In genomic region chr2:20179755-20180594, GRCh38 we compare ENCODE assay signal across 1 cellular context.
TF ChIP-seq lines count a peak whose summit lies in the region.

No MANE protein-coding gene starts in this region.

TF ChIP-seq in HepG2, 621 proteins besides CTCF, POLR2A, EP300 and RAD21 (continued from another document and continues in another):
- TF ChIP-seq NFAT5 (CRISPR knock-in tag; IDR thresholded peaks at IDR 0.05) = no peak; the same call in 1 of the 2 replicates
- peak; percentile 69; the same call in 1 of the 2 replicates for TF ChIP-seq ZNF792 (CRISPR knock-in tag; IDR thresholded peaks at IDR 0.05)
- no peak for TF ChIP-seq PLSCR1 (CRISPR knock-in tag; IDR thresholded peaks at IDR 0.05; ENCODE audit: borderline replicate concordance)
- TF ChIP-seq ZNF383 (CRISPR knock-in tag; IDR thresholded peaks at IDR 0.05; ENCODE audit: borderline replicate concordance) = no peak
- TF ChIP-seq KLF13 (CRISPR knock-in tag; IDR thresholded peaks at IDR 0.05) = no peak
- no peak for TF ChIP-seq CENPBD1 (CRISPR knock-in tag; IDR thresholded peaks at IDR 0.05; ENCODE audit: borderline replicate concordance, low read depth)
- no peak for TF ChIP-seq CENPT (CRISPR knock-in tag; IDR thresholded peaks at IDR 0.05; ENCODE audit: low read depth)
- no peak for TF ChIP-seq ZBTB8A (CRISPR knock-in tag; IDR thresholded peaks at IDR 0.05; ENCODE audit: borderline replicate concordance, low read depth)
- TF ChIP-seq TOE1 (CRISPR knock-in tag; IDR thresholded peaks at IDR 0.05) = no peak
- no peak for TF ChIP-seq NAIF1 (CRISPR knock-in tag; IDR thresholded peaks at IDR 0.05; ENCODE audit: borderline replicate concordance)
- TF ChIP-seq MIER3 (CRISPR knock-in tag; IDR thresholded peaks at IDR 0.05; ENCODE audit: borderline replicate concordance) = 0 out of 2 replicates have a peak, but pooled peaks have one; percentile 21
- no peak; the same call in 1 of the 2 replicates for TF ChIP-seq ZNF761 (CRISPR knock-in tag; conservative IDR thresholded peaks at IDR 0.05)
- TF ChIP-seq DZIP1 (CRISPR knock-in tag; IDR thresholded peaks at IDR 0.05) = peak; percentile 63; the same call in 1 of the 2 replicates
- TF ChIP-seq, protein P1, sequence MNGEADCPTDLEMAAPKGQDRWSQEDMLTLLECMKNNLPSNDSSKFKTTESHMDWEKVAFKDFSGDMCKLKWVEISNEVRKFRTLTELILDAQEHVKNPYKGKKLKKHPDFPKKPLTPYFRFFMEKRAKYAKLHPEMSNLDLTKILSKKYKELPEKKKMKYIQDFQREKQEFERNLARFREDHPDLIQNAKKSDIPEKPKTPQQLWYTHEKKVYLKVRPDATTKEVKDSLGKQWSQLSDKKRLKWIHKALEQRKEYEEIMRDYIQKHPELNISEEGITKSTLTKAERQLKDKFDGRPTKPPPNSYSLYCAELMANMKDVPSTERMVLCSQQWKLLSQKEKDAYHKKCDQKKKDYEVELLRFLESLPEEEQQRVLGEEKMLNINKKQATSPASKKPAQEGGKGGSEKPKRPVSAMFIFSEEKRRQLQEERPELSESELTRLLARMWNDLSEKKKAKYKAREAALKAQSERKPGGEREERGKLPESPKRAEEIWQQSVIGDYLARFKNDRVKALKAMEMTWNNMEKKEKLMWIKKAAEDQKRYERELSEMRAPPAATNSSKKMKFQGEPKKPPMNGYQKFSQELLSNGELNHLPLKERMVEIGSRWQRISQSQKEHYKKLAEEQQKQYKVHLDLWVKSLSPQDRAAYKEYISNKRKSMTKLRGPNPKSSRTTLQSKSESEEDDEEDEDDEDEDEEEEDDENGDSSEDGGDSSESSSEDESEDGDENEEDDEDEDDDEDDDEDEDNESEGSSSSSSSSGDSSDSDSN (CRISPR knock-in tag; IDR thresholded peaks at IDR 0.05) = peak; percentile 67; the same call in 1 of the 2 replicates
- TF ChIP-seq, protein P2, sequence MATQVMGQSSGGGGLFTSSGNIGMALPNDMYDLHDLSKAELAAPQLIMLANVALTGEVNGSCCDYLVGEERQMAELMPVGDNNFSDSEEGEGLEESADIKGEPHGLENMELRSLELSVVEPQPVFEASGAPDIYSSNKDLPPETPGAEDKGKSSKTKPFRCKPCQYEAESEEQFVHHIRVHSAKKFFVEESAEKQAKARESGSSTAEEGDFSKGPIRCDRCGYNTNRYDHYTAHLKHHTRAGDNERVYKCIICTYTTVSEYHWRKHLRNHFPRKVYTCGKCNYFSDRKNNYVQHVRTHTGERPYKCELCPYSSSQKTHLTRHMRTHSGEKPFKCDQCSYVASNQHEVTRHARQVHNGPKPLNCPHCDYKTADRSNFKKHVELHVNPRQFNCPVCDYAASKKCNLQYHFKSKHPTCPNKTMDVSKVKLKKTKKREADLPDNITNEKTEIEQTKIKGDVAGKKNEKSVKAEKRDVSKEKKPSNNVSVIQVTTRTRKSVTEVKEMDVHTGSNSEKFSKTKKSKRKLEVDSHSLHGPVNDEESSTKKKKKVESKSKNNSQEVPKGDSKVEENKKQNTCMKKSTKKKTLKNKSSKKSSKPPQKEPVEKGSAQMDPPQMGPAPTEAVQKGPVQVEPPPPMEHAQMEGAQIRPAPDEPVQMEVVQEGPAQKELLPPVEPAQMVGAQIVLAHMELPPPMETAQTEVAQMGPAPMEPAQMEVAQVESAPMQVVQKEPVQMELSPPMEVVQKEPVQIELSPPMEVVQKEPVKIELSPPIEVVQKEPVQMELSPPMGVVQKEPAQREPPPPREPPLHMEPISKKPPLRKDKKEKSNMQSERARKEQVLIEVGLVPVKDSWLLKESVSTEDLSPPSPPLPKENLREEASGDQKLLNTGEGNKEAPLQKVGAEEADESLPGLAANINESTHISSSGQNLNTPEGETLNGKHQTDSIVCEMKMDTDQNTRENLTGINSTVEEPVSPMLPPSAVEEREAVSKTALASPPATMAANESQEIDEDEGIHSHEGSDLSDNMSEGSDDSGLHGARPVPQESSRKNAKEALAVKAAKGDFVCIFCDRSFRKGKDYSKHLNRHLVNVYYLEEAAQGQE (IDR thresholded peaks at IDR 0.05; ENCODE audit: borderline replicate concordance in 1 of 2, low read depth in 1 of 2, low read length in 2 of 2) = no peak
- TF ChIP-seq, protein P3, sequence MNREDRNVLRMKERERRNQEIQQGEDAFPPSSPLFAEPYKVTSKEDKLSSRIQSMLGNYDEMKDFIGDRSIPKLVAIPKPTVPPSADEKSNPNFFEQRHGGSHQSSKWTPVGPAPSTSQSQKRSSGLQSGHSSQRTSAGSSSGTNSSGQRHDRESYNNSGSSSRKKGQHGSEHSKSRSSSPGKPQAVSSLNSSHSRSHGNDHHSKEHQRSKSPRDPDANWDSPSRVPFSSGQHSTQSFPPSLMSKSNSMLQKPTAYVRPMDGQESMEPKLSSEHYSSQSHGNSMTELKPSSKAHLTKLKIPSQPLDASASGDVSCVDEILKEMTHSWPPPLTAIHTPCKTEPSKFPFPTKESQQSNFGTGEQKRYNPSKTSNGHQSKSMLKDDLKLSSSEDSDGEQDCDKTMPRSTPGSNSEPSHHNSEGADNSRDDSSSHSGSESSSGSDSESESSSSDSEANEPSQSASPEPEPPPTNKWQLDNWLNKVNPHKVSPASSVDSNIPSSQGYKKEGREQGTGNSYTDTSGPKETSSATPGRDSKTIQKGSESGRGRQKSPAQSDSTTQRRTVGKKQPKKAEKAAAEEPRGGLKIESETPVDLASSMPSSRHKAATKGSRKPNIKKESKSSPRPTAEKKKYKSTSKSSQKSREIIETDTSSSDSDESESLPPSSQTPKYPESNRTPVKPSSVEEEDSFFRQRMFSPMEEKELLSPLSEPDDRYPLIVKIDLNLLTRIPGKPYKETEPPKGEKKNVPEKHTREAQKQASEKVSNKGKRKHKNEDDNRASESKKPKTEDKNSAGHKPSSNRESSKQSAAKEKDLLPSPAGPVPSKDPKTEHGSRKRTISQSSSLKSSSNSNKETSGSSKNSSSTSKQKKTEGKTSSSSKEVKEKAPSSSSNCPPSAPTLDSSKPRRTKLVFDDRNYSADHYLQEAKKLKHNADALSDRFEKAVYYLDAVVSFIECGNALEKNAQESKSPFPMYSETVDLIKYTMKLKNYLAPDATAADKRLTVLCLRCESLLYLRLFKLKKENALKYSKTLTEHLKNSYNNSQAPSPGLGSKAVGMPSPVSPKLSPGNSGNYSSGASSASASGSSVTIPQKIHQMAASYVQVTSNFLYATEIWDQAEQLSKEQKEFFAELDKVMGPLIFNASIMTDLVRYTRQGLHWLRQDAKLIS (CRISPR knock-in tag; IDR thresholded peaks at IDR 0.05) = no peak
- peak; percentile 91 for TF ChIP-seq HNF1B (CRISPR knock-in tag; IDR thresholded peaks at IDR 0.05)
- TF ChIP-seq ZSCAN20 (CRISPR knock-in tag; IDR thresholded peaks at IDR 0.05; ENCODE audit: borderline replicate concordance) = no peak
- no peak; the same call in 1 of the 2 replicates for TF ChIP-seq RXRA (CRISPR knock-in tag; IDR thresholded peaks at IDR 0.05)
- TF ChIP-seq THAP11 (CRISPR knock-in tag; IDR thresholded peaks at IDR 0.05) = no peak
- no peak for TF ChIP-seq NFE2L1 (CRISPR knock-in tag; IDR thresholded peaks at IDR 0.05; ENCODE audit: borderline replicate concordance)
- no peak for TF ChIP-seq ZNF737 (CRISPR knock-in tag; IDR thresholded peaks at IDR 0.05; ENCODE audit: borderline replicate concordance)
- no peak for TF ChIP-seq RBM22 (optimal IDR thresholded peaks at IDR 0.05; ENCODE audit: low read length)
- TF ChIP-seq, protein P4, sequence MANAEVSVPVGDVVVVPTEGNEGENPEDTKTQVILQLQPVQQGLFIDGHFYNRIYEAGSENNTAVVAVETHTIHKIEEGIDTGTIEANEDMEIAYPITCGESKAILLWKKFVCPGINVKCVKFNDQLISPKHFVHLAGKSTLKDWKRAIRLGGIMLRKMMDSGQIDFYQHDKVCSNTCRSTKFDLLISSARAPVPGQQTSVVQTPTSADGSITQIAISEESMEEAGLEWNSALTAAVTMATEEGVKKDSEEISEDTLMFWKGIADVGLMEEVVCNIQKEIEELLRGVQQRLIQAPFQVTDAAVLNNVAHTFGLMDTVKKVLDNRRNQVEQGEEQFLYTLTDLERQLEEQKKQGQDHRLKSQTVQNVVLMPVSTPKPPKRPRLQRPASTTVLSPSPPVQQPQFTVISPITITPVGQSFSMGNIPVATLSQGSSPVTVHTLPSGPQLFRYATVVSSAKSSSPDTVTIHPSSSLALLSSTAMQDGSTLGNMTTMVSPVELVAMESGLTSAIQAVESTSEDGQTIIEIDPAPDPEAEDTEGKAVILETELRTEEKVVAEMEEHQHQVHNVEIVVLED (CRISPR knock-in tag; IDR thresholded peaks at IDR 0.05; ENCODE audit: borderline replicate concordance) = peak; percentile 51; the same call in 1 of the 2 replicates
- no peak for TF ChIP-seq NFKBIZ (CRISPR knock-in tag; IDR thresholded peaks at IDR 0.05)
- peak; percentile 83 for TF ChIP-seq SP4 (CRISPR knock-in tag; IDR thresholded peaks at IDR 0.05)
- TF ChIP-seq ZNF780A (CRISPR knock-in tag; IDR thresholded peaks at IDR 0.05) = no peak
- no peak; the same call in 1 of the 2 replicates for TF ChIP-seq SOX13 (IDR thresholded peaks at IDR 0.05)
- TF ChIP-seq SOX13 (CRISPR knock-in tag; conservative IDR thresholded peaks at IDR 0.05 in 1 of 2, IDR thresholded peaks at IDR 0.05 in 1 of 2) = peak in 1 of 2 experiments; percentile 57; a peak in 2 of 4 replicates
- TF ChIP-seq ZNF670 (CRISPR knock-in tag; IDR thresholded peaks at IDR 0.05; ENCODE audit: borderline replicate concordance) = 0 out of 2 replicates have a peak, but pooled peaks have one; percentile 81
- TF ChIP-seq ZMAT3 (CRISPR knock-in tag; conservative IDR thresholded peaks at IDR 0.05) = peak; percentile 61; the same call in 1 of the 2 replicates
- no peak for TF ChIP-seq ATRX (CRISPR knock-in tag; IDR thresholded peaks at IDR 0.05; ENCODE audit: borderline replicate concordance)
